ENCODE assay signal across 1 cellular context in the genomic region with DNA sequence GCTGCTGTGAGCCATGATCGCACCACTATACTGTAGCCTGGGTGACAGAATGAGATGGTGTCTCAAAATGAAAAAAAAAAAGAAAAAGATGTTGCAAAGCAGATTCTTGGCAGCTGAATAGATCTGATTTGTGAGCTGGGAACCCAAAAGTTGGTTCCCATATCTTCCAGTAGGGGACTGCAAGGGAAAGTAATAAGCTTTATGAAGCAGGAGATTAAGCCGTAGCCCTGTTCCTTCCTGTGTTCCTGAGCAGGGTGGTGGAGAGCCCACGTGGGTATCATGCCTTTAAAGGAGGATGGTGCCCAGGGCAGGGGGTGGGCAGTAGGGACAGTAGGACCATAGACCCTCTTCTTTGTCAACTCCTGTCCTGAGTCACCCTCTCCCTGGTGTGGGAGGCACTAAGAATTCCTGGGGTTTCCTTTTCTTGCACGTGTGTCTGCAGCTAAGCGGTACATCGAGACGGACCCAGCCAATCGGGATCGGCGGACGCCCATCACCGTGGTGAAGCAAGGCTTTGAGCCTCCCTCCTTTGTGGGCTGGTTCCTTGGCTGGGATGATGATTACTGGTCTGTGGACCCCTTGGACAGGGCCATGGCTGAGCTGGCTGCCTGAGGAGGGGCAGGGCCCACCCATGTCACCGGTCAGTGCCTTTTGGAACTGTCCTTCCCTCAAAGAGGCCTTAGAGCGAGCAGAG.
TF ChIP-seq lines count a peak whose summit lies in the region.

No MANE protein-coding gene starts in this region.

TF ChIP-seq in GM23338, 12 proteins besides CTCF, POLR2A, EP300 and RAD21 (continued from another document):
- TF ChIP-seq ZNF462 (CRISPR knock-in tag; IDR thresholded peaks at IDR 0.05) (no peak), EZH2 (IDR thresholded peaks at IDR 0.05; ENCODE audit: low read depth, unreplicated experiment) (no peak), ETS1 (IDR thresholded peaks at IDR 0.05) (no peak), CREB1 (CRISPR knock-in tag; IDR thresholded peaks at IDR 0.05; ENCODE audit: low read depth) (no peak)
